9 cellular contexts compared by ENCODE assay signal in the genomic region with DNA sequence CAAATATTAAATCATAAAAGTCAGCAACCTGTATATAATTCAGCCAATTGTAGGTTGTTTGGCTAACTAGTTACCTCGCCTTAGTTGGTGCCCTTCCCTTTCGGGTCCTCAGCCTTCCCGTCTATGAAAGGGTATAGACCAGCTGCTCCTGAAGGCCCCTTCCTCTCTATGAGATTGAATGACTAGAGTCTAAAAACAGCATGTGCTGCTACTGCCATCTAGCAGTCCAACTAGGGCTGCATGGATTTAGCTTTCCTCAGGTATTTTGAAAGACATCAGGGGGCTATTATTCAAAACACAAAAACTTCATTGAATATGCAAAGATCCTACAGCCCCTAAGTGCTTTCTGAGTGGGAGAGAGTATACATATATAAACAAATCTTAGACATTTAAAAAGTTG. TPM values are rescaled to one million over a fixed set of nuclear protein-coding genes. Genes with fewer than 3 reads are reported as not detected.
DNase-seq lines count a peak whose midpoint lies in the region; ATAC-seq and TF ChIP-seq lines count a peak whose summit lies in the region.
"Had no signal": no experiment of that assay in that cellular context is flagged by ENCODE, and none has a peak within 500 bp of the region (broad histone marks: within the 10 kb centered on the region; RNA-seq: fewer than 3 reads in every experiment).

No MANE protein-coding gene starts in this region.

- ATAC-seq in heart right ventricle: peak in 2 of 8 donors; percentile 46 to 47
- no peak for ATAC-seq in upper lobe of right lung
- no peak for ATAC-seq in GM21381 (IDR thresholded peaks at IDR 0.05; ENCODE audit: unreplicated experiment)

- no peaks in the 10 kb centered on the region for H3K36me3 ChIP-seq in heart right ventricle
- H3K36me3 ChIP-seq in ectodermal cell (ENCODE audit: control insufficient read depth, insufficient read depth, low read length): no peaks in the 10 kb centered on the region
- H3K36me3 ChIP-seq in upper lobe of right lung: no peaks in the 10 kb centered on the region
- H3K36me3 ChIP-seq in stomach: no peaks in the 10 kb centered on the region

- TF ChIP-seq CTCF in heart right ventricle (IDR thresholded peaks at IDR 0.05) (peak in 7 of 9 donors; percentile 38 to 61 (median 47)), upper lobe of right lung (IDR thresholded peaks at IDR 0.05) (peak; percentile 28), stomach (IDR thresholded peaks at IDR 0.05) (peak in 1 of 7 experiments; percentile 33)

- no peak for DNase-seq in heart right ventricle
- DNase-seq in cardiac septum (ENCODE audit: low spot score): no peak
- DNase-seq in NCI-H510A treated with DMSO at 0.1 percent for 48 hours (lab: John Stamatoyannopoulos, UW): peak; percentile 39
- no peak for DNase-seq in upper lobe of right lung
- no peak for DNase-seq in stomach
- no peak for DNase-seq in 8988T
- DNase-seq: T1000 had no signal

- no peak overlapping the region for H3K4me3 ChIP-seq in heart right ventricle
- no peak overlapping the region for H3K4me3 ChIP-seq in ectodermal cell (ENCODE audit: insufficient read depth, low read depth, low read length)
- H3K4me3 ChIP-seq in upper lobe of right lung: no peak overlapping the region
- no peak overlapping the region for H3K4me3 ChIP-seq in stomach

- H3K4me1 ChIP-seq in heart right ventricle (no peaks in the 10 kb centered on the region), ectodermal cell (ENCODE audit: control insufficient read depth, insufficient read depth, low read length) (peaks cover 21% of the 10 kb centered on the region), upper lobe of right lung (no peaks in the 10 kb centered on the region), stomach (no peaks in the 10 kb centered on the region)

- 20 to 22% methylated on average over 3 of the region's 3 CpGs for WGBS in heart right ventricle, 2 donors
- WGBS in ectodermal cell, 2 experiments: 0 to 4% methylated on average over 3 of the region's 3 CpGs
- 12 to 23% (median 13%) methylated on average over 3 of the region's 3 CpGs for WGBS in stomach, 5 donors

- H3K27ac ChIP-seq in heart right ventricle (no peak overlapping the region), ectodermal cell (ENCODE audit: insufficient read depth, low read depth, low read length, poor library complexity, severe bottlenecking) (peak overlapping the region; percentile 41), upper lobe of right lung (no peak overlapping the region), stomach (no peak overlapping the region)

- H3K9me3 ChIP-seq in heart right ventricle (no peaks in the 10 kb centered on the region), ectodermal cell (ENCODE audit: control insufficient read depth, low read length) (no peaks in the 10 kb centered on the region), upper lobe of right lung (no peaks in the 10 kb centered on the region), stomach (no peaks in the 10 kb centered on the region)

- TF ChIP-seq EP300 in stomach (IDR thresholded peaks at IDR 0.05): no peak

- TF ChIP-seq POLR2A in stomach (IDR thresholded peaks at IDR 0.05): no peak

- intact Hi-C loops in heart right ventricle (cut with DNase I) (loop anchor here in 4 of 10 donors (2.0 to 10.0 kb wide), 3 partner anchors 154 to 532 kb away; no protein-coding TSS in a partner anchor), cardiac septum (cut with DNase I) (loop anchor here (5.0 kb wide), 1 partner anchor 531 kb away; no protein-coding TSS in a partner anchor), upper lobe of right lung (cut with DNase I) (no loop called here), stomach (cut with DNase I; ENCODE audit: low total_unique reads) (loop anchor here (10.0 kb wide), 1 partner anchor 534 kb away; no protein-coding TSS in a partner anchor)

- H3K27me3 ChIP-seq in heart right ventricle (peaks cover 0 to 94% (median 0%) of the 10 kb centered on the region in 7 donors), ectodermal cell (ENCODE audit: control insufficient read depth, insufficient read depth, low read length, poor library complexity, severe bottlenecking) (no peaks in the 10 kb centered on the region), upper lobe of right lung (peaks cover 15% of the 10 kb centered on the region), stomach (peaks cover 0 to 24% (median 0%) of the 10 kb centered on the region in 3 donors)

RNA-seq across cellular contexts. Expression of gene TMEM263, which starts 37.0 kb away (rescaled TPM):
- total RNA-seq in heart right ventricle (10 to 100 TPM; 31.1 to 47.5 (median 37.0) TPM), cardiac septum (44.8 TPM), upper lobe of right lung (32.6 TPM), stomach (100 to 1,000 TPM in 2 of 5 donors, 10 to 100 TPM in 3; 26.8 to 108 (median 36.7) TPM)
- polyA plus RNA-seq in heart right ventricle (10 to 100 TPM; 15.1 to 22.7 TPM), stomach (10 to 100 TPM; 12.9 to 32.1 (median 21.1) TPM)
- polyA plus RNA-seq in ectodermal cell (2013, experiment 1 of 4): 24.3 TPM
- polyA plus RNA-seq in ectodermal cell (2013, experiment 2 of 4): 26.9 TPM
- 25.5 TPM for polyA plus RNA-seq in ectodermal cell (2013, experiment 3 of 4)
- polyA plus RNA-seq in ectodermal cell (2013, experiment 4 of 4): 27.5 TPM
